19 cellular contexts compared by ENCODE assay signal in genomic region chr3:98806583-98806982, GRCh38. TPM values are rescaled to one million over a fixed set of nuclear protein-coding genes. Genes with fewer than 3 reads are reported as not detected.
DNase-seq lines count a peak whose midpoint lies in the region; ATAC-seq, FAIRE-seq and TF ChIP-seq lines count a peak whose summit lies in the region.
"Had no signal": no experiment of that assay in that cellular context is flagged by ENCODE, and none has a peak within 500 bp of the region (broad histone marks: within the 10 kb centered on the region; RNA-seq: fewer than 3 reads in every experiment).

No MANE protein-coding gene starts in this region.

- ATAC-seq in HG03565 (IDR thresholded peaks at IDR 0.05; ENCODE audit: unreplicated experiment) = peak; percentile 51
- no peak for ATAC-seq in Right ventricle myocardium superior (ENCODE audit: poor library complexity)

- intact Hi-C loops in Right ventricle myocardium superior (cut with DNase I) = no loop called here

- H3K36me3 ChIP-seq in osteoblast (ENCODE audit: insufficient read depth, low read length) (peaks cover 69% of the 10 kb centered on the region), HAP-1 (replicated peaks) (peaks cover 34% of the 10 kb centered on the region)

- H2AFZ ChIP-seq in osteoblast (ENCODE audit: low read length) = no peak overlapping the region

- no peak for TF ChIP-seq POLR2A in GM12892 (IDR thresholded peaks at IDR 0.05; ENCODE audit: low read depth, low read length)

- DNase-seq in GM12892 (ENCODE audit: insufficient read length) = no peak
- DNase-seq in epithelial cell of esophagus (ENCODE audit: low read depth) = peak; percentile 94
- no peak for DNase-seq in osteoblast (ENCODE audit: insufficient read length, low spot score, missing footprints)
- DNase-seq in HAP-1 (ENCODE audit: low spot score in 2 of 2) = no peak
- no peak for DNase-seq in stimulated activated CD4-positive, alpha-beta T cell treated with anti-CD3 and anti-CD28 coated beads, Interleukin-4, amount 100 ng/mL, for 24 hours
- no peak for DNase-seq in Right ventricle myocardium superior
- DNase-seq: ACHN; CD4-positive, alpha-beta T cell; DMS79 treated with DMSO at 0.1 percent for 48 hours; GDM1; Kasumi-1; NCI-H1417 treated with DMSO at 0.1 percent for 48 hours; NCI-H2029; NCI-H526 had no signal

- H3K27ac ChIP-seq in osteoblast (ENCODE audit: low read depth, low read length) = peak overlapping the region; percentile 80
- H3K27ac ChIP-seq: RWPE1, SJSA1 had no signal

- H3K4me3 ChIP-seq in epithelial cell of esophagus (ENCODE audit: low read length) = no peak overlapping the region
- no peak overlapping the region for H3K4me3 ChIP-seq in osteoblast (ENCODE audit: insufficient read depth, low read length)
- no peak overlapping the region for H3K4me3 ChIP-seq in HAP-1
- H3K4me3 ChIP-seq: SJSA1 had no signal

- H3K9me3 ChIP-seq in osteoblast (ENCODE audit: low read depth, low read length) (no peaks in the 10 kb centered on the region), HAP-1 (no peaks in the 10 kb centered on the region)
- H3K9me3 ChIP-seq: SJSA1 had no signal

- FAIRE-seq in GM12892 (lab: Jason Lieb, UNC) = peak; percentile 46
- FAIRE-seq: D721Med, H1 had no signal

- no peaks in the 10 kb centered on the region for H3K27me3 ChIP-seq in osteoblast (ENCODE audit: insufficient read depth, low read length)
- no peaks in the 10 kb centered on the region for H3K27me3 ChIP-seq in HAP-1 (ENCODE audit: low read depth)
- H3K27me3 ChIP-seq: SJSA1 had no signal

- in situ Hi-C loops in HAP-1 (cut with MboI; ENCODE audit: low sequenced_read_pairs) = no loop called here

- H3K4me2 ChIP-seq in osteoblast (ENCODE audit: insufficient read depth, low read length) = no peak overlapping the region

- peaks cover 17% of the 10 kb centered on the region for H3K4me1 ChIP-seq in osteoblast (ENCODE audit: insufficient read depth, low read length)
- no peaks in the 10 kb centered on the region for H3K4me1 ChIP-seq in HAP-1
- H3K4me1 ChIP-seq: SJSA1 had no signal

- H3K79me2 ChIP-seq in osteoblast (ENCODE audit: insufficient read depth, low read length) = no peaks in the 10 kb centered on the region

- peaks cover 20% of the 10 kb centered on the region for H4K20me1 ChIP-seq in osteoblast (ENCODE audit: insufficient read depth, low read length)

- no peak for TF ChIP-seq CTCF in epithelial cell of esophagus (IDR thresholded peaks at IDR 0.05; ENCODE audit: insufficient read depth, low read depth, low read length, missing control alignments)
- TF ChIP-seq CTCF in osteoblast (IDR thresholded peaks at IDR 0.05; ENCODE audit: extremely low read depth, low read depth, low read length) = no peak

RNA-seq across cellular contexts. Expression of gene ST3GAL6, which starts 43.4 kb away (rescaled TPM):
- 39.3 TPM for polyA plus RNA-seq in GM12892 (2012; ENCODE audit: missing spikeins)
- total RNA-seq in osteoblast (2.2 and 2.7 TPM in 2 replicates), Right ventricle myocardium superior (34.1 TPM)
- total RNA-seq: SJSA1 had no signal
